14 cellular contexts compared by ENCODE assay signal in genomic region chr14:92902726-92903125, GRCh38. TPM values are rescaled to one million over a fixed set of nuclear protein-coding genes. Genes with fewer than 3 reads are reported as not detected.
A peak's percentile ranks its signal among the peaks of the same experiment; 100 is the strongest.
DNase-seq lines count a peak whose midpoint lies in the region; ATAC-seq and TF ChIP-seq lines count a peak whose summit lies in the region.
"Had no signal": no experiment of that assay in that cellular context is flagged by ENCODE, and none has a peak within 500 bp of the region (broad histone marks: within the 10 kb centered on the region; RNA-seq: fewer than 3 reads in every experiment).

No MANE protein-coding gene starts in this region.

- peaks cover 39% of the 10 kb centered on the region for H3K4me1 Mint-ChIP-seq in activated naive CD4-positive, alpha-beta T cell treated with anti-CD3 and anti-CD28 coated beads, Interleukin-2, amount 50 U/mL, for 24 hours
- H3K4me1 Mint-ChIP-seq in activated naive CD4-positive, alpha-beta T cell treated with anti-CD3 and anti-CD28 coated beads, Interleukin-2, amount 10 ng/mL, durations not matched to agents 7 days and 5 days = peaks cover 32% of the 10 kb centered on the region
- peaks cover 26% of the 10 kb centered on the region for H3K4me1 Mint-ChIP-seq in glutamatergic neuron (ENCODE audit: low read depth, unreplicated experiment)
- H3K4me1 Mint-ChIP-seq in progenitor cell of endocrine pancreas (ENCODE audit: low read depth) = peaks cover 2% of the 10 kb centered on the region

- 8 to 16% methylated on average over 17 of the region's 17 CpGs for WGBS in thyroid gland, 2 donors

- no peaks in the 10 kb centered on the region for H3K36me3 Mint-ChIP-seq in activated naive CD4-positive, alpha-beta T cell treated with anti-CD3 and anti-CD28 coated beads, Interleukin-2, amount 50 U/mL, for 24 hours
- H3K36me3 Mint-ChIP-seq in activated naive CD4-positive, alpha-beta T cell treated with anti-CD3 and anti-CD28 coated beads, Interleukin-2, amount 10 ng/mL, durations not matched to agents 7 days and 5 days = no peaks in the 10 kb centered on the region
- H3K36me3 Mint-ChIP-seq in glutamatergic neuron (ENCODE audit: unreplicated experiment) (peaks cover 4% of the 10 kb centered on the region), progenitor cell of endocrine pancreas (ENCODE audit: insufficient read depth) (no peaks in the 10 kb centered on the region)

- intact Hi-C loops in thyroid gland (cut with DNase I) = no loop called here

- peak overlapping the region; percentile 58 for H3K4me3 Mint-ChIP-seq in activated naive CD4-positive, alpha-beta T cell treated with anti-CD3 and anti-CD28 coated beads, Interleukin-2, amount 50 U/mL, for 24 hours
- H3K4me3 Mint-ChIP-seq in activated naive CD4-positive, alpha-beta T cell treated with anti-CD3 and anti-CD28 coated beads, Interleukin-2, amount 10 ng/mL, durations not matched to agents 7 days and 5 days = no peak overlapping the region
- H3K4me3 Mint-ChIP-seq in glutamatergic neuron (ENCODE audit: unreplicated experiment) (peak overlapping the region; percentile 75), progenitor cell of endocrine pancreas (ENCODE audit: low read depth) (no peak overlapping the region)

- no peak for ATAC-seq in HG03280 (IDR thresholded peaks at IDR 0.05; ENCODE audit: unreplicated experiment)
- ATAC-seq: K562 had no signal

- no peaks in the 10 kb centered on the region for H3K4me1 ChIP-seq in thyroid gland

- CTCF ChIA-PET in activated naive CD4-positive, alpha-beta T cell treated with anti-CD3 and anti-CD28 coated beads, Interleukin-2, amount 10 ng/mL, durations not matched to agents 7 days and 5 days (lab: Charles Lee) = no interaction called here
- CTCF ChIA-PET in RWPE1 (lab: Yijun Ruan, JAX) = interaction anchor here (0.6 kb wide), 1 partner anchor 380 kb away, joined by 3 read pairs; no protein-coding TSS in a partner anchor

- POLR2A ChIA-PET in RWPE1 (lab: Yijun Ruan, JAX; ENCODE audit: low non-redundant PET) = no interaction called here

- H3K36me3 ChIP-seq in thyroid gland = no peaks in the 10 kb centered on the region

- no peak for DNase-seq in activated naive CD4-positive, alpha-beta T cell treated with anti-CD3 and anti-CD28 coated beads, Interleukin-2, amount 10 ng/mL, durations not matched to agents 7 days and 5 days
- DNase-seq in NCI-H2171 (lab: John Stamatoyannopoulos, UW) (peak; percentile 81), glutamatergic neuron (no peak), progenitor cell of endocrine pancreas (ENCODE audit: low spot score, unreplicated experiment) (no peak), thyroid gland (no peak), RWPE1 (ENCODE audit: low spot score) (no peak)
- DNase-seq: C1 segment of cervical spinal cord, NCI-H1436 treated with DMSO at 0.1 percent for 48 hours, NCI-H774, SIG-M5 had no signal

- H3K27ac ChIP-seq in thyroid gland (no peak overlapping the region), RWPE1 (no peak overlapping the region)

- H3K27me3 ChIP-seq in thyroid gland = no peaks in the 10 kb centered on the region

- no peak overlapping the region for H3K4me3 ChIP-seq in thyroid gland (replicated peaks in 1 of 3)
- H3K4me3 ChIP-seq: K562 had no signal

- peak overlapping the region; percentile 61 for H3K27ac Mint-ChIP-seq in activated naive CD4-positive, alpha-beta T cell treated with anti-CD3 and anti-CD28 coated beads, Interleukin-2, amount 50 U/mL, for 24 hours
- no peak overlapping the region for H3K27ac Mint-ChIP-seq in activated naive CD4-positive, alpha-beta T cell treated with anti-CD3 and anti-CD28 coated beads, Interleukin-2, amount 10 ng/mL, durations not matched to agents 7 days and 5 days
- H3K27ac Mint-ChIP-seq in glutamatergic neuron (ENCODE audit: unreplicated experiment) (peak overlapping the region; percentile 89), progenitor cell of endocrine pancreas (peak overlapping the region; percentile 5)

- H3K27me3 Mint-ChIP-seq in activated naive CD4-positive, alpha-beta T cell treated with anti-CD3 and anti-CD28 coated beads, Interleukin-2, amount 50 U/mL, for 24 hours = no peaks in the 10 kb centered on the region
- peaks cover 33% of the 10 kb centered on the region for H3K27me3 Mint-ChIP-seq in activated naive CD4-positive, alpha-beta T cell treated with anti-CD3 and anti-CD28 coated beads, Interleukin-2, amount 10 ng/mL, durations not matched to agents 7 days and 5 days
- H3K27me3 Mint-ChIP-seq in glutamatergic neuron (ENCODE audit: unreplicated experiment) = peaks cover 9% of the 10 kb centered on the region
- H3K27me3 Mint-ChIP-seq in progenitor cell of endocrine pancreas = peaks cover 33% of the 10 kb centered on the region

- TF ChIP-seq CTCF in glutamatergic neuron (IDR thresholded peaks at IDR 0.05; ENCODE audit: partially characterized antibody, unreplicated experiment) (no peak), progenitor cell of endocrine pancreas (IDR thresholded peaks at IDR 0.05; ENCODE audit: unreplicated experiment) (no peak), thyroid gland (IDR thresholded peaks at IDR 0.05) (no peak), RWPE1 (conservative IDR thresholded peaks at IDR 0.05; ENCODE audit: low read depth) (no peak)

- H3K9me3 ChIP-seq in thyroid gland = no peaks in the 10 kb centered on the region

- no peak for TF ChIP-seq POLR2A in thyroid gland (IDR thresholded peaks at IDR 0.05)

- no peaks in the 10 kb centered on the region for H3K9me3 Mint-ChIP-seq in activated naive CD4-positive, alpha-beta T cell treated with anti-CD3 and anti-CD28 coated beads, Interleukin-2, amount 50 U/mL, for 24 hours
- H3K9me3 Mint-ChIP-seq in activated naive CD4-positive, alpha-beta T cell treated with anti-CD3 and anti-CD28 coated beads, Interleukin-2, amount 10 ng/mL, durations not matched to agents 7 days and 5 days = no peaks in the 10 kb centered on the region
- H3K9me3 Mint-ChIP-seq in glutamatergic neuron (ENCODE audit: unreplicated experiment) = peaks cover 2% of the 10 kb centered on the region
- H3K9me3 Mint-ChIP-seq in progenitor cell of endocrine pancreas (ENCODE audit: low read depth) = no peaks in the 10 kb centered on the region

RNA-seq across cellular contexts. Expression of gene CHGA, which starts 20.2 kb away (rescaled TPM):
- total RNA-seq in glutamatergic neuron (ENCODE audit: unreplicated experiment) (663 TPM), progenitor cell of endocrine pancreas (1,495 and 1,590 TPM in 2 replicates), thyroid gland (1 to 10 TPM in 2 of 4 donors, under 1 TPM in 2; 0.54 to 9.6 (median 1.5) TPM)
- total RNA-seq: A172, K562 had no signal

Comparison
In these comparisons a context has a peak if more than half of its experiments do, and no peak if none do; other contexts are left out.
1. H3K4me3 Mint-ChIP-seq: peak in activated naive CD4-positive, alpha-beta T cell treated with anti-CD3 and anti-CD28 coated beads, Interleukin-2, amount 50 U/mL, for 24 hours (single experiment) and glutamatergic neuron (single experiment); none in activated naive CD4-positive, alpha-beta T cell treated with anti-CD3 and anti-CD28 coated beads, Interleukin-2, amount 10 ng/mL, durations not matched to agents 7 days and 5 days (single experiment) and progenitor cell of endocrine pancreas (single experiment).
2. RNA of gene CHGA, which starts 20.2 kb away (total RNA-seq): 1,495 to 1,590 TPM in progenitor cell of endocrine pancreas and 663 TPM in glutamatergic neuron (single experiment); 0.54 to 9.6 TPM in thyroid gland; every median in the first group is over 10 times any median in the second.